Comparison of ENCODE assay signal across 8 cellular contexts in the genomic region with DNA sequence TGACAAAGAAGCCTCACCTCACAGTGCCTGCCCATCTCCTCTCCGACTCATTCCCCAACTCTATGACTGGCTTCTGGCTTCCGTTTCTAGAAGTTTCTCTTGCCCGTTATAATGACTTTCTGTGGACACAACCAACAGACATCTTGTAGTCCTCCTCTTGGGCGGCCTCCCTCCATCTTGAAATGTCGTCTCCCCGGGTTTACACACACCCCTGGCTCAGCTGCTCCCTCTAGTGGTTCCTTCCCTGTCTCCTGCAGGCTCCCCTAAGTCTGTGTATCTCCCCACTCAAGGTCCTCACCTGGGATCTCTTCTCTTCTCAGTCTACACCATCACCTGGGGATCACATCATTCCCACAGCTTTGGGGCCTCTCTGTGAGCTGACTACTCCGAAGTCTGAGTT.
A peak's percentile ranks its signal among the peaks of the same experiment; 100 is the strongest.
DNase-seq lines count a peak whose midpoint lies in the region; TF ChIP-seq lines count a peak whose summit lies in the region.

No MANE protein-coding gene starts in this region.

- H3K4me3 ChIP-seq in HEK293 (ENCODE audit: low read depth, low read length) (no peak overlapping the region), MM.1S (ENCODE audit: low read length) (no peak overlapping the region), thyroid gland (replicated peaks in 1 of 3) (no peak overlapping the region)

- H3K36me3 ChIP-seq in HEK293 (ENCODE audit: control insufficient read depth in 2 of 2, insufficient read depth in 1 of 2, low read length in 2 of 2): no peaks in the 10 kb centered on the region
- H3K36me3 ChIP-seq in MM.1S (replicated peaks; ENCODE audit: insufficient read depth, low read length): no peaks in the 10 kb centered on the region
- H3K36me3 ChIP-seq in thyroid gland: no peaks in the 10 kb centered on the region

- H3K4me1 ChIP-seq in HEK293 (ENCODE audit: control insufficient read depth, insufficient read depth, low read length): no peaks in the 10 kb centered on the region
- peaks cover 8% of the 10 kb centered on the region for H3K4me1 ChIP-seq in MM.1S (ENCODE audit: low read length)
- peaks cover 0 to 10% of the 10 kb centered on the region in 2 donors for H3K4me1 ChIP-seq in thyroid gland

- no peak overlapping the region for H3K4me2 ChIP-seq in MM.1S (ENCODE audit: low read depth, low read length)

- CTCF ChIA-PET in HEK293 (lab: Yijun Ruan, JAX): interaction anchor here (0.7 to 1.6 kb wide), 5 partner anchors 9 to 110 kb away, joined by 3 to 7 read pairs (median 3); no protein-coding TSS in a partner anchor

- H3K9me2 ChIP-seq in MM.1S (replicated peaks; ENCODE audit: insufficient read depth, low read length): no peaks in the 10 kb centered on the region

- H3F3A ChIP-seq in MM.1S (ENCODE audit: insufficient read depth, low read length): no peaks in the 10 kb centered on the region

- no peaks in the 10 kb centered on the region for H3K4me1 Mint-ChIP-seq in chondrocyte (ENCODE audit: low read depth)

- H3K27me3 Mint-ChIP-seq in chondrocyte (ENCODE audit: low read depth): peaks cover 5% of the 10 kb centered on the region

- H3K27ac Mint-ChIP-seq in chondrocyte (ENCODE audit: unreplicated experiment): no peak overlapping the region

- H3K9me3 ChIP-seq in HEK293 (ENCODE audit: control insufficient read depth, insufficient read depth, low read depth, low read length) (no peaks in the 10 kb centered on the region), MM.1S (replicated peaks; ENCODE audit: insufficient read depth, low read length) (no peaks in the 10 kb centered on the region), thyroid gland (no peaks in the 10 kb centered on the region)

- TF ChIP-seq CTCF in HEK293 (tag by site-specific recombination; IDR thresholded peaks at IDR 0.05) (peak; percentile 15; the same call in 1 of the 2 replicates), MM.1S (IDR thresholded peaks at IDR 0.05; ENCODE audit: low read length) (peak; percentile 64), chondrocyte (IDR thresholded peaks at IDR 0.05) (peak; percentile 54), thyroid gland (IDR thresholded peaks at IDR 0.05) (peak in 1 of 6 experiments; percentile 4)

- H2AFZ ChIP-seq in MM.1S (ENCODE audit: low read length): peak overlapping the region; percentile 36

- H3K27me3 ChIP-seq in MM.1S (replicated peaks; ENCODE audit: insufficient read depth, low read length): no peaks in the 10 kb centered on the region
- no peaks in the 10 kb centered on the region for H3K27me3 ChIP-seq in thyroid gland

- POLR2A ChIA-PET in HEK293 (lab: Yijun Ruan, JAX): no interaction called here

- no peaks in the 10 kb centered on the region for H3K9me3 Mint-ChIP-seq in chondrocyte (ENCODE audit: low read depth)

- H3K9ac ChIP-seq in MM.1S (ENCODE audit: low read length): no peak overlapping the region

- no peaks in the 10 kb centered on the region for H3K79me2 ChIP-seq in MM.1S (ENCODE audit: low read length)

- H3K4me3 Mint-ChIP-seq in chondrocyte (ENCODE audit: unreplicated experiment): no peak overlapping the region

- no peak for TF ChIP-seq POLR2A in thyroid gland (IDR thresholded peaks at IDR 0.05)

- H3K27ac ChIP-seq in HEK293 (ENCODE audit: extremely low read depth, low read depth, low read length) (no peak overlapping the region), MM.1S (ENCODE audit: low read length) (no peak overlapping the region), thyroid gland (no peak overlapping the region)

- 97 to 99% methylated on average over 7 of the region's 7 CpGs for WGBS in thyroid gland, 2 donors

- H3K36me3 Mint-ChIP-seq in chondrocyte (ENCODE audit: low read depth): no peaks in the 10 kb centered on the region

- DNase-seq in activated CD8-positive, alpha-beta memory T cell treated with anti-CD3 and anti-CD28 coated beads, Interleukin-2, amount 50 U/mL, for 48 hours: peak; percentile 61
- DNase-seq in activated CD8-positive, alpha-beta memory T cell treated with anti-CD3 and anti-CD28 coated beads, Interleukin-2, amount 50 U/mL, for 4 hours: no peak
- DNase-seq in MM.1S (peak; percentile 45), chondrocyte (ENCODE audit: low spot score) (no peak), thyroid gland (no peak)
- DNase-seq in stimulated activated CD4-positive, alpha-beta T cell treated with anti-CD3 and anti-CD28 coated beads, Interleukin-15, amount 100 ng/mL, for 24 hours: peak; percentile 53
- no peak for DNase-seq in effector CD4-positive, alpha-beta T cell

- no peaks in the 10 kb centered on the region for H4K20me1 ChIP-seq in MM.1S (ENCODE audit: insufficient read depth, low read length)

- intact Hi-C loops in thyroid gland (cut with DNase I): no loop called here

TF ChIP-seq in HEK293, 187 proteins besides CTCF, POLR2A, EP300 and RAD21 (continues in another document):
- 0 out of 2 replicates have a peak, but pooled peaks have one; percentile 52 for TF ChIP-seq ZNF2 (tag by site-specific recombination; IDR thresholded peaks at IDR 0.05)
- no peak for TF ChIP-seq ZNF24 (tag by site-specific recombination; IDR thresholded peaks at IDR 0.05)
- no peak for TF ChIP-seq ZNF132 (tag by site-specific recombination; IDR thresholded peaks at IDR 0.05; ENCODE audit: borderline replicate concordance)
- TF ChIP-seq ZNF184 (tag by site-specific recombination; IDR thresholded peaks at IDR 0.05): no peak
- no peak for TF ChIP-seq SCRT1 (tag by site-specific recombination; IDR thresholded peaks at IDR 0.05; ENCODE audit: borderline replicate concordance)
- TF ChIP-seq ZNF660 (tag by site-specific recombination; IDR thresholded peaks at IDR 0.05): no peak
- TF ChIP-seq, protein P1, sequence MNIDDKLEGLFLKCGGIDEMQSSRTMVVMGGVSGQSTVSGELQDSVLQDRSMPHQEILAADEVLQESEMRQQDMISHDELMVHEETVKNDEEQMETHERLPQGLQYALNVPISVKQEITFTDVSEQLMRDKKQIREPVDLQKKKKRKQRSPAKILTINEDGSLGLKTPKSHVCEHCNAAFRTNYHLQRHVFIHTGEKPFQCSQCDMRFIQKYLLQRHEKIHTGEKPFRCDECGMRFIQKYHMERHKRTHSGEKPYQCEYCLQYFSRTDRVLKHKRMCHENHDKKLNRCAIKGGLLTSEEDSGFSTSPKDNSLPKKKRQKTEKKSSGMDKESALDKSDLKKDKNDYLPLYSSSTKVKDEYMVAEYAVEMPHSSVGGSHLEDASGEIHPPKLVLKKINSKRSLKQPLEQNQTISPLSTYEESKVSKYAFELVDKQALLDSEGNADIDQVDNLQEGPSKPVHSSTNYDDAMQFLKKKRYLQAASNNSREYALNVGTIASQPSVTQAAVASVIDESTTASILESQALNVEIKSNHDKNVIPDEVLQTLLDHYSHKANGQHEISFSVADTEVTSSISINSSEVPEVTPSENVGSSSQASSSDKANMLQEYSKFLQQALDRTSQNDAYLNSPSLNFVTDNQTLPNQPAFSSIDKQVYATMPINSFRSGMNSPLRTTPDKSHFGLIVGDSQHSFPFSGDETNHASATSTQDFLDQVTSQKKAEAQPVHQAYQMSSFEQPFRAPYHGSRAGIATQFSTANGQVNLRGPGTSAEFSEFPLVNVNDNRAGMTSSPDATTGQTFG (tag by site-specific recombination; IDR thresholded peaks at IDR 0.05; ENCODE audit: borderline replicate concordance): no peak
- no peak for TF ChIP-seq ZNF335 (tag by site-specific recombination; conservative IDR thresholded peaks at IDR 0.05)
- peak; percentile 67 for TF ChIP-seq ZNF654 (tag by site-specific recombination; IDR thresholded peaks at IDR 0.05; ENCODE audit: low read depth)
- TF ChIP-seq, protein P2, sequence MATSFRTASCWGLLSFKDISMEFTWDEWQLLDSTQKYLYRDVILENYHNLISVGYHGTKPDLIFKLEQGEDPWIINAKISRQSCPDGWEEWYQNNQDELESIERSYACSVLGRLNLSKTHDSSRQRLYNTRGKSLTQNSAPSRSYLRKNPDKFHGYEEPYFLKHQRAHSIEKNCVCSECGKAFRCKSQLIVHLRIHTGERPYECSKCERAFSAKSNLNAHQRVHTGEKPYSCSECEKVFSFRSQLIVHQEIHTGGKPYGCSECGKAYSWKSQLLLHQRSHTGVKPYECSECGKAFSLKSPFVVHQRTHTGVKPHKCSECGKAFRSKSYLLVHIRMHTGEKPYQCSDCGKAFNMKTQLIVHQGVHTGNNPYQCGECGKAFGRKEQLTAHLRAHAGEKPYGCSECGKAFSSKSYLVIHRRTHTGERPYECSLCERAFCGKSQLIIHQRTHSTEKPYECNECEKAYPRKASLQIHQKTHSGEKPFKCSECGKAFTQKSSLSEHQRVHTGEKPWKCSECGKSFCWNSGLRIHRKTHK (tag by site-specific recombination; IDR thresholded peaks at IDR 0.05): no peak
- TF ChIP-seq HOXC10 (CRISPR knock-in tag; IDR thresholded peaks at IDR 0.05): no peak
- TF ChIP-seq, protein P3, sequence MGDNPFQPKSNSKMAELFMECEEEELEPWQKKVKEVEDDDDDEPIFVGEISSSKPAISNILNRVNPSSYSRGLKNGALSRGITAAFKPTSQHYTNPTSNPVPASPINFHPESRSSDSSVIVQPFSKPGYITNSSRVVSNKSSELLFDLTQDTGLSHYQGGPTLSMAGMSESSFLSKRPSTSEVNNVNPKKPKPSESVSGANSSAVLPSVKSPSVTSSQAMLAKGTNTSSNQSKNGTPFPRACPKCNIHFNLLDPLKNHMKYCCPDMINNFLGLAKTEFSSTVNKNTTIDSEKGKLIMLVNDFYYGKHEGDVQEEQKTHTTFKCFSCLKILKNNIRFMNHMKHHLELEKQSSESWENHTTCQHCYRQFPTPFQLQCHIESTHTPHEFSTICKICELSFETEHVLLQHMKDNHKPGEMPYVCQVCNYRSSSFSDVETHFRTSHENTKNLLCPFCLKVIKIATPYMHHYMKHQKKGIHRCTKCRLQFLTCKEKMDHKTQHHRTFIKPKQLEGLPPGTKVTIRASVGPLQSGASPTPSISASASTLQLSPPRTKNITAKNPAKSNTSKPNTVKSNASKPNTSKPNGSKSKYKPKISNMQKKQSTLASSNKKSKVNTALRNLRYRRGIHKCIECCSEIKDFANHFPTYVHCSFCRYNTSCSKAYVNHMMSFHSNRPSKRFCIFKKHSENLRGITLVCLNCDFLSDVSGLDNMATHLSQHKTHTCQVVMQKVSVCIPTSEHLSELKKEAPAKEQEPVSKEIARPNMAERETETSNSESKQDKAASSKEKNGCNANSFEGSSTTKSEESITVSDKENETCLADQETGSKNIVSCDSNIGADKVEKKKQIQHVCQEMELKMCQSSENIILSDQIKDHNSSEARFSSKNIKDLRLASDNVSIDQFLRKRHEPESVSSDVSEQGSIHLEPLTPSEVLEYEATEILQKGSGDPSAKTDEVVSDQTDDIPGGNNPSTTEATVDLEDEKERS (tag by site-specific recombination; IDR thresholded peaks at IDR 0.05): no peak

Comparison
In these comparisons a context has a peak if more than half of its experiments do, and no peak if none do; other contexts are left out.
1. DNase-seq: peak in activated CD8-positive, alpha-beta memory T cell treated with anti-CD3 and anti-CD28 coated beads, Interleukin-2, amount 50 U/mL, for 48 hours (single experiment), MM.1S (single experiment) and stimulated activated CD4-positive, alpha-beta T cell treated with anti-CD3 and anti-CD28 coated beads, Interleukin-15, amount 100 ng/mL, for 24 hours (single experiment); none in activated CD8-positive, alpha-beta memory T cell treated with anti-CD3 and anti-CD28 coated beads, Interleukin-2, amount 50 U/mL, for 4 hours (single experiment), chondrocyte (single experiment), thyroid gland (0 of 2) and effector CD4-positive, alpha-beta T cell (single experiment).